In genomic region chr12:91902860-91903683, GRCh38 we compare ENCODE assay signal across 15 cellular contexts.
DNase-seq lines count a peak whose midpoint lies in the region; ATAC-seq and TF ChIP-seq lines count a peak whose summit lies in the region.
"Had no signal": no experiment of that assay in that cellular context is flagged by ENCODE, and none has a peak within 500 bp of the region (broad histone marks: within the 10 kb centered on the region; RNA-seq: fewer than 3 reads in every experiment).

No MANE protein-coding gene starts in this region.

- H3K36me3 ChIP-seq in GM23248 (ENCODE audit: low read depth): no peaks in the 10 kb centered on the region
- H3K36me3 ChIP-seq: ascending aorta, BLaER1, left ventricle myocardium inferior had no signal

- H3K9ac ChIP-seq in GM23248: no peak overlapping the region
- H3K9ac ChIP-seq: BLaER1 had no signal

- no peaks in the 10 kb centered on the region for H3K27me3 Mint-ChIP-seq in activated naive CD8-positive, alpha-beta T cell treated with anti-CD3 and anti-CD28 coated beads, Interleukin-2, amount 50 U/mL, for 24 hours
- H3K27me3 Mint-ChIP-seq in immature natural killer cell (ENCODE audit: low read depth in 3 of 3): peaks cover 1 to 2% (median 2%) of the 10 kb centered on the region in 3 donors
- H3K27me3 Mint-ChIP-seq in stimulated activated memory B cell treated with anti-CD40 and anti-IgM and Interleukin-4, amounts not matched to agents 10 μg/mL and 1 μg/mL and 100 μg/mL, for 72 hours: no peaks in the 10 kb centered on the region
- H3K27me3 Mint-ChIP-seq: naive thymus-derived CD4-positive, alpha-beta T cell had no signal

- H3K4me3 ChIP-seq in AG10803 (ENCODE audit: low read length) (no peak overlapping the region), GM23248 (no peak overlapping the region)
- H3K4me3 ChIP-seq: ascending aorta, BLaER1, left ventricle myocardium inferior, SK-N-MC had no signal

- H3K9me3 Mint-ChIP-seq in activated naive CD8-positive, alpha-beta T cell treated with anti-CD3 and anti-CD28 coated beads, Interleukin-2, amount 50 U/mL, for 24 hours: peaks cover 44% of the 10 kb centered on the region
- peaks cover 0 to 4% (median 0%) of the 10 kb centered on the region in 6 donors for H3K9me3 Mint-ChIP-seq in immature natural killer cell
- H3K9me3 Mint-ChIP-seq in stimulated activated memory B cell treated with anti-CD40 and anti-IgM and Interleukin-4, amounts not matched to agents 10 μg/mL and 1 μg/mL and 100 μg/mL, for 72 hours: peaks cover 10% of the 10 kb centered on the region

- no peak for TF ChIP-seq CTCF in AG10803 (conservative IDR thresholded peaks at IDR 0.05; ENCODE audit: low read length)

- H2AFZ ChIP-seq in GM23248: peak overlapping the region; percentile 14; the same call in 1 of the 2 replicates

- in situ Hi-C loops in GM23248 (cut with MboI): no loop called here

- H3K4me1 Mint-ChIP-seq in activated naive CD8-positive, alpha-beta T cell treated with anti-CD3 and anti-CD28 coated beads, Interleukin-2, amount 50 U/mL, for 24 hours: peaks cover 26% of the 10 kb centered on the region
- H3K4me1 Mint-ChIP-seq in immature natural killer cell: peaks cover 26 to 38% of the 10 kb centered on the region in 2 donors
- H3K4me1 Mint-ChIP-seq in stimulated activated memory B cell treated with anti-CD40 and anti-IgM and Interleukin-4, amounts not matched to agents 10 μg/mL and 1 μg/mL and 100 μg/mL, for 72 hours: peaks cover 18% of the 10 kb centered on the region

- no peaks in the 10 kb centered on the region for H4K20me1 ChIP-seq in GM23248 (ENCODE audit: insufficient read depth)
- H4K20me1 ChIP-seq: BLaER1 had no signal

- no peaks in the 10 kb centered on the region for H3K27me3 ChIP-seq in GM23248 (replicated peaks; ENCODE audit: insufficient read depth)
- H3K27me3 ChIP-seq: ascending aorta, BLaER1 had no signal

- DNase-seq in AG10803 (ENCODE audit: low read depth): peak; percentile 52
- DNase-seq in GM23248: peak; percentile 50
- no peak for DNase-seq in activated naive CD8-positive, alpha-beta T cell treated with anti-CD3 and anti-CD28 coated beads, Interleukin-2, amount 50 U/mL, for 24 hours
- peak in 1 of 3 donors; percentile 12 for DNase-seq in immature natural killer cell
- no peak for DNase-seq in effector CD8-positive, alpha-beta T cell (lab: John Stamatoyannopoulos, UW)
- DNase-seq: left ventricle myocardium inferior; naive thymus-derived CD4-positive, alpha-beta T cell; NCI-H2029 treated with DMSO at 0.1 percent for 48 hours; stimulated activated CD4-positive, alpha-beta T cell treated with anti-CD3 and anti-CD28 coated beads, Interleukin-2, amount 100 ng/mL, for 24 hours had no signal

- H3F3A ChIP-seq in GM23248 (ENCODE audit: insufficient read depth): no peaks in the 10 kb centered on the region

- peak overlapping the region; percentile 20 for H3K27ac Mint-ChIP-seq in activated naive CD8-positive, alpha-beta T cell treated with anti-CD3 and anti-CD28 coated beads, Interleukin-2, amount 50 U/mL, for 24 hours
- H3K27ac Mint-ChIP-seq in immature natural killer cell: peak overlapping the region; percentile 8 to 87 (median 58)
- no peak overlapping the region for H3K27ac Mint-ChIP-seq in stimulated activated memory B cell treated with anti-CD40 and anti-IgM and Interleukin-4, amounts not matched to agents 10 μg/mL and 1 μg/mL and 100 μg/mL, for 72 hours

- ATAC-seq in activated naive CD8-positive, alpha-beta T cell treated with anti-CD3 and anti-CD28 coated beads, Interleukin-2, amount 50 U/mL, for 24 hours: peak; percentile 15
- ATAC-seq in GM19455 (IDR thresholded peaks at IDR 0.05; ENCODE audit: unreplicated experiment): no peak
- ATAC-seq in stimulated activated memory B cell treated with anti-CD40 and anti-IgM and Interleukin-4, amounts not matched to agents 10 μg/mL and 1 μg/mL and 100 μg/mL, for 72 hours: no peak
- ATAC-seq in HG02678 (IDR thresholded peaks at IDR 0.05; ENCODE audit: unreplicated experiment): no peak
- ATAC-seq: naive thymus-derived CD4-positive, alpha-beta T cell had no signal

- H3K27ac ChIP-seq in GM23248: peak overlapping the region; percentile 22; the same call in 1 of the 2 replicates
- H3K27ac ChIP-seq: ascending aorta, BLaER1, left ventricle myocardium inferior, SK-N-MC had no signal

- no peak overlapping the region for H3K4me3 Mint-ChIP-seq in activated naive CD8-positive, alpha-beta T cell treated with anti-CD3 and anti-CD28 coated beads, Interleukin-2, amount 50 U/mL, for 24 hours
- peak overlapping the region in 1 of 5 donors; percentile 18 for H3K4me3 Mint-ChIP-seq in immature natural killer cell
- H3K4me3 Mint-ChIP-seq in stimulated activated memory B cell treated with anti-CD40 and anti-IgM and Interleukin-4, amounts not matched to agents 10 μg/mL and 1 μg/mL and 100 μg/mL, for 72 hours: no peak overlapping the region
- H3K4me3 Mint-ChIP-seq: naive thymus-derived CD4-positive, alpha-beta T cell had no signal

- no peaks in the 10 kb centered on the region for H3K9me3 ChIP-seq in GM23248 (ENCODE audit: low read depth)
- H3K9me3 ChIP-seq: ascending aorta, BLaER1 had no signal

- no peak overlapping the region for H3K4me2 ChIP-seq in GM23248 (ENCODE audit: unreplicated experiment)
- H3K4me2 ChIP-seq: BLaER1 had no signal

- 0 out of 2 replicates have a peak, but pooled peaks cover 4% of the 10 kb centered on the region for H3K4me1 ChIP-seq in GM23248 (ENCODE audit: insufficient read depth)
- H3K4me1 ChIP-seq: ascending aorta, BLaER1 had no signal

- peaks cover 14% of the 10 kb centered on the region for H3K36me3 Mint-ChIP-seq in activated naive CD8-positive, alpha-beta T cell treated with anti-CD3 and anti-CD28 coated beads, Interleukin-2, amount 50 U/mL, for 24 hours (ENCODE audit: low read depth)
- peaks cover 5 to 20% (median 15%) of the 10 kb centered on the region in 3 donors for H3K36me3 Mint-ChIP-seq in immature natural killer cell
- peaks cover 7% of the 10 kb centered on the region for H3K36me3 Mint-ChIP-seq in stimulated activated memory B cell treated with anti-CD40 and anti-IgM and Interleukin-4, amounts not matched to agents 10 μg/mL and 1 μg/mL and 100 μg/mL, for 72 hours

- no peaks in the 10 kb centered on the region for H3K9me2 ChIP-seq in GM23248 (ENCODE audit: insufficient read depth)

- H3K79me2 ChIP-seq in GM23248 (ENCODE audit: insufficient read depth): no peaks in the 10 kb centered on the region

Comparison
In these comparisons a context has a peak if more than half of its experiments do, and no peak if none do; other contexts are left out.
1. DNase-seq: peak in AG10803 (single experiment) and GM23248 (single experiment); none in activated naive CD8-positive, alpha-beta T cell treated with anti-CD3 and anti-CD28 coated beads, Interleukin-2, amount 50 U/mL, for 24 hours (single experiment) and effector CD8-positive, alpha-beta T cell (single experiment).